ENCODE assay signal across 1 cellular context in the genomic region with DNA sequence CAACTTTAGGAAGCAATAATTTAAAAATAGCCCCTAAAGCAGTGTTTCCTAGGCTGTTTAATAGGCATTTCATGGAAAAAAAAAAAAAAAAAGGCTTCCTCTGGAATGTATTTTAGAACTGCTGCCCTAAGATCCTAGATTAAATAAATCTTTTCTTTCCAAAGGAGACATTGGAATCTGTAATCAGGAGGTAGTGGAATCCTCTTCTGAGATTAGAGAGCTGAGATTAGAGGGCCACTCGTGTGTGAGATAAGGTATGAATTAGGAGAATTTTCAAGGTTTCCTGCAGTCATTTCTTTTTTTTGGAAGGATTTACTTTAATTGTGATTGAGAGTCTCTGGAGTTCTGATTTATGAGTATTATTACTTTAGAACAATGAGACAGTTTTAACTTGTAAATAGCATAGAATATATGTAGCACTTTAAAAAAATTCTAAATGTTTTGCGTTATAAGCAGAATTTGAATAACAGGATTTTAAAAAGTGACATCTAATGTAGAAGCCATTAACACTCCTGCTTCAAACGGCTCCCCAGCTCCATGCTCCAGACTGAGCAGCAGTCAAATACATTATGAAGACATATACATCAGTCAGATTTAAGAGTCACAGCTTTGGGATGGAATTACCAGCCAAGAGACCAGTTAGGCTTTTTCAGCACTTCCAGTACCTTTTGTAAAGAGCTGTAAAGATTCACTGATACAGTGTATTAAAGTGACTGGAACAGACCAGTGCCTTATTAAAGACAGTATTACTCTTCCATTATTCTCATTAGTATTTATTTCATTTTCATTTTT.
TF ChIP-seq lines count a peak whose summit lies in the region.

No MANE protein-coding gene starts in this region.

TF ChIP-seq in SK-N-SH, 30 proteins besides CTCF, POLR2A, EP300 and RAD21:
- TF ChIP-seq YY1 (IDR thresholded peaks at IDR 0.05; ENCODE audit: low read depth) (no peak), MXI1 (IDR thresholded peaks at IDR 0.05; ENCODE audit: low read depth, low read length) (no peak), NRF1 (IDR thresholded peaks at IDR 0.05; ENCODE audit: low read depth, low read length) (no peak), ELF1 (IDR thresholded peaks at IDR 0.05) (no peak), TEAD4 (IDR thresholded peaks at IDR 0.05; ENCODE audit: borderline replicate concordance, insufficient read depth) (no peak), USF1 (IDR thresholded peaks at IDR 0.05; ENCODE audit: borderline replicate concordance, low read depth) (no peak), FOXJ3 (CRISPR knock-in tag; IDR thresholded peaks at IDR 0.05) (no peak), TAF1 (IDR thresholded peaks at IDR 0.05; ENCODE audit: borderline replicate concordance, low read depth, low read length) (no peak), POLR2AphosphoS5 (IDR thresholded peaks at IDR 0.05; ENCODE audit: low read depth, low read length) (no peak), SMC3 (IDR thresholded peaks at IDR 0.05; ENCODE audit: low read depth, low read length) (no peak), NFIC (IDR thresholded peaks at IDR 0.05; ENCODE audit: borderline replicate concordance) (no peak), JUND (IDR thresholded peaks at IDR 0.05) (no peak), TCF12 (IDR thresholded peaks at IDR 0.05) (no peak), GATA2 (CRISPR knock-in tag; IDR thresholded peaks at IDR 0.05) (no peak), SIN3A (IDR thresholded peaks at IDR 0.05; ENCODE audit: borderline replicate concordance, low read depth, low read length) (no peak)
- TF ChIP-seq, protein P1, sequence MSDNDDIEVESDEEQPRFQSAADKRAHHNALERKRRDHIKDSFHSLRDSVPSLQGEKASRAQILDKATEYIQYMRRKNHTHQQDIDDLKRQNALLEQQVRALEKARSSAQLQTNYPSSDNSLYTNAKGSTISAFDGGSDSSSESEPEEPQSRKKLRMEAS (IDR thresholded peaks at IDR 0.05; ENCODE audit: low read depth), result no peak
- TF ChIP-seq, protein P2, sequence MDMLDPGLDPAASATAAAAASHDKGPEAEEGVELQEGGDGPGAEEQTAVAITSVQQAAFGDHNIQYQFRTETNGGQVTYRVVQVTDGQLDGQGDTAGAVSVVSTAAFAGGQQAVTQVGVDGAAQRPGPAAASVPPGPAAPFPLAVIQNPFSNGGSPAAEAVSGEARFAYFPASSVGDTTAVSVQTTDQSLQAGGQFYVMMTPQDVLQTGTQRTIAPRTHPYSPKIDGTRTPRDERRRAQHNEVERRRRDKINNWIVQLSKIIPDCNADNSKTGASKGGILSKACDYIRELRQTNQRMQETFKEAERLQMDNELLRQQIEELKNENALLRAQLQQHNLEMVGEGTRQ (IDR thresholded peaks at IDR 0.05; ENCODE audit: borderline replicate concordance, low read depth, low read length), result no peak
- TF ChIP-seq, protein P3, sequence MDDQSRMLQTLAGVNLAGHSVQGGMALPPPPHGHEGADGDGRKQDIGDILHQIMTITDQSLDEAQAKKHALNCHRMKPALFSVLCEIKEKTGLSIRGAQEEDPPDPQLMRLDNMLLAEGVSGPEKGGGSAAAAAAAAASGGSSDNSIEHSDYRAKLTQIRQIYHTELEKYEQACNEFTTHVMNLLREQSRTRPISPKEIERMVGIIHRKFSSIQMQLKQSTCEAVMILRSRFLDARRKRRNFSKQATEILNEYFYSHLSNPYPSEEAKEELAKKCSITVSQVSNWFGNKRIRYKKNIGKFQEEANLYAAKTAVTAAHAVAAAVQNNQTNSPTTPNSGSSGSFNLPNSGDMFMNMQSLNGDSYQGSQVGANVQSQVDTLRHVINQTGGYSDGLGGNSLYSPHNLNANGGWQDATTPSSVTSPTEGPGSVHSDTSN (IDR thresholded peaks at IDR 0.05), result no peak
